In the genomic region with DNA sequence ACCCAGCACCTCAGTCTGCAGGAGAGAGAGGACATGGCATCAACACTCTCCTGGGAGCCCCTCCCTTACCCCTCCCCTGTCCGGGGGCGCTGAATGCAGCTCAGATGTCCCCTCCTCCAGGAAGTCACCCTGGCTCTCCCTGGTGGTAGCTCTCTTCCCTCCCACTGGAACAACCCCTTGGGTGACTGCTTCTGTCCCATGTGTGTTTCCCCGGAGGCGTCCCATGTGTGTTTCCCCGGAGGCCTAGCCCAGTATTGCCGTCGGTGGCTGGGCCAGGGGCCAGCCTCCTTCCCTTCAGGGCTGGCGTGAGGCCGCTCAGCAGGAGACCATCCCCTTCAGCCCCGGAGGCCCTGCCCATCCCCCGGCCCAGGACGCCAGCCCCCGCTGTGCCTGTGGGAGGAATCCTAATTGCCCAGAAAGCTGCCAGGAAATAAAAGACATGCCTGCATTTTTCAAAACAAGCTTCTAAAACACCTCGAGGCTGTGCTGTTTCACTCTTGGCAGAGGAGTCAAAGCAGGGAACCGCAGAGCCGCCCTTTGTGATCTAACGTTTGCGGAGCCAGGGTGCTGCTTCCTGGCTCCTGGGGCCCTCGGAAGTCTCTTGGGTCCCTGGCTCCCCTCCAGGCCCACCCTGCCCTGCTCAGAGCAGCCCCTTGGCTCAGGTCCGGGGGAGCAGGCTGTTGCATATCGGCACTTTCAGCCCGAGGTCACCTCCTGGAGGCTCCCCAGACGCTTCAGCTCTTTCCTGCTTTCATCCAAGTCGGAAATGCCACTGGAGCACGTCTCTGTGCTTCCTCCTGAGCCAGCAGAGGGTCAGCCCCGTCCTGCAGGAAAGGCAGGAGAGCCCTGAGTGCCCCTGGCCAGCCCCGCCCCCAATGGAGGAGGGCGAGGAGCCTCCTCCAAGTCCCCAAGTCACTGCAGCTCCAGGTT, we compare ENCODE assay signal across 8 cellular contexts. TPM values are rescaled to one million over a fixed set of nuclear protein-coding genes. Genes with fewer than 3 reads are reported as not detected.
DNase-seq lines count a peak whose midpoint lies in the region; ATAC-seq, FAIRE-seq and TF ChIP-seq lines count a peak whose summit lies in the region.

No MANE protein-coding gene starts in this region.

- H3K36me3 ChIP-seq in A673 (ENCODE audit: insufficient read depth, low read length, poor library complexity, severe bottlenecking) (no peaks in the 10 kb centered on the region), esophagus squamous epithelium (peaks cover 0 to 4% (median 0%) of the 10 kb centered on the region in 3 donors), mucosa of rectum (ENCODE audit: control insufficient read depth in 2 of 2, insufficient read depth in 2 of 2, low read length in 2 of 2) (no peaks in the 10 kb centered on the region), tibial artery (no peaks in the 10 kb centered on the region)

- 2% methylated on average over 6 to 9 of the region's 28 CpGs for WGBS in esophagus squamous epithelium, 2 donors

- no peak for TF ChIP-seq POLR2A in esophagus squamous epithelium (IDR thresholded peaks at IDR 0.05)

- H3K27me3 ChIP-seq in A673 (replicated peaks; ENCODE audit: insufficient read depth, low read depth, low read length, poor library complexity), result no peaks in the 10 kb centered on the region
- H3K27me3 ChIP-seq in esophagus squamous epithelium, result peaks cover 0 to 53% (median 0%) of the 10 kb centered on the region in 4 donors
- no peaks in the 10 kb centered on the region for H3K27me3 ChIP-seq in mucosa of rectum (ENCODE audit: control insufficient read depth in 2 of 2, insufficient read depth in 2 of 2, low read length in 2 of 2)
- H3K27me3 ChIP-seq in tibial artery, result no peaks in the 10 kb centered on the region

- peak overlapping the region; percentile 42 to 60 for H3K9ac ChIP-seq in mucosa of rectum (ENCODE audit: low read depth in 1 of 2, low read length in 2 of 2)

- POLR2A ChIA-PET in A673 (lab: Charles Lee; ENCODE audit: low non-redundant PET) (no interaction called here), HEK293T (lab: Yijun Ruan, JAX) (interaction anchor here (0.6 kb wide), 1 partner anchor 9 kb away, joined by 3 read pairs; no protein-coding TSS in a partner anchor)

- H3K27ac ChIP-seq in A673 (ENCODE audit: low read depth, low read length, poor library complexity, severe bottlenecking) (peak overlapping the region; percentile 82), esophagus squamous epithelium (peak overlapping the region; percentile 45 to 79 (median 64)), mucosa of rectum (ENCODE audit: low read depth in 2 of 2, low read length in 2 of 2) (peak overlapping the region in 1 of 2 donors; percentile 56), tibial artery (peak overlapping the region; percentile 25 to 31)

- intact Hi-C loops in A673 (cut with micrococcal nuclease; ENCODE audit: unreplicated experiment) (no loop called here), esophagus squamous epithelium (cut with DNase I) (no loop called here), tibial artery (cut with DNase I; ENCODE audit: low total_unique reads) (no loop called here)

- no TSS peak for BruUV-seq in A673 (replicated peaks; lab: Mats Ljungman, UMichigan)

- ATAC-seq in HG02981 (IDR thresholded peaks at IDR 0.05; ENCODE audit: unreplicated experiment), result no peak

- DNase-seq in A673 (ENCODE audit: low spot score) (peak; percentile 93), HEK293T (ENCODE audit: extremely low spot score) (peak; percentile 58), activated T-cell treated with anti-CD3 and anti-CD28 coated beads for 48 hours (ENCODE audit: low read depth) (peak; percentile 41), esophagus squamous epithelium (lab: John Stamatoyannopoulos, UW) (no peak), tibial artery (peak in 1 of 2 donors; percentile 79), GM19239 (ENCODE audit: insufficient read length, low spot score) (no peak)

- no peak for FAIRE-seq in GM19239 (lab: Jason Lieb, UNC)

- CTCF ChIA-PET in A673 (lab: Charles Lee), result interaction anchor here (0.6 to 1.0 kb wide), 3 partner anchors 26 to 69 kb away, joined by 3 read pairs; no protein-coding TSS in a partner anchor
- CTCF ChIA-PET in HEK293T (lab: Yijun Ruan, JAX), result no interaction called here

- H3K4me1 ChIP-seq in A673 (ENCODE audit: insufficient read depth, low read length, poor library complexity, severe bottlenecking) (peaks cover 24% of the 10 kb centered on the region), esophagus squamous epithelium (peaks cover 14 to 47% (median 39%) of the 10 kb centered on the region in 3 donors), mucosa of rectum (ENCODE audit: control insufficient read depth in 2 of 2, insufficient read depth in 2 of 2, low read length in 2 of 2) (peaks cover 6 to 16% of the 10 kb centered on the region in 2 donors), tibial artery (peaks cover 0 to 21% (median 14%) of the 10 kb centered on the region in 4 donors)

- peaks cover 8% of the 10 kb centered on the region for H3K9me3 ChIP-seq in A673 (ENCODE audit: low read depth, low read length, poor library complexity, severe bottlenecking)
- H3K9me3 ChIP-seq in esophagus squamous epithelium, result peaks cover 0 to 10% (median 7%) of the 10 kb centered on the region in 3 donors
- H3K9me3 ChIP-seq in mucosa of rectum (ENCODE audit: control insufficient read depth in 2 of 2, low read length in 2 of 2), result peaks cover 0 to 2% of the 10 kb centered on the region in 2 donors
- peaks cover 0 to 6% (median 0%) of the 10 kb centered on the region in 3 donors for H3K9me3 ChIP-seq in tibial artery

- TF ChIP-seq CTCF in A673 (conservative IDR thresholded peaks at IDR 0.05; ENCODE audit: low read depth, low read length), result 0 out of 2 replicates have a peak, but pooled peaks have one; percentile 22
- TF ChIP-seq CTCF in esophagus squamous epithelium (IDR thresholded peaks at IDR 0.05), result peak in 2 of 6 experiments; percentile 10 to 11
- no peak for TF ChIP-seq CTCF in tibial artery (IDR thresholded peaks at IDR 0.05)

- peak overlapping the region; percentile 23 for H3K4me3 ChIP-seq in A673 (ENCODE audit: low read depth, low read length, poor library complexity, severe bottlenecking)
- H3K4me3 ChIP-seq in esophagus squamous epithelium, result peak overlapping the region in 3 of 4 donors; percentile 11 to 49 (median 35)
- peak overlapping the region; percentile 22 to 48 for H3K4me3 ChIP-seq in mucosa of rectum (ENCODE audit: low read length in 2 of 2)
- H3K4me3 ChIP-seq in tibial artery, result peak overlapping the region; percentile 17 to 31

TF ChIP-seq in HEK293T, 16 proteins besides CTCF, POLR2A, EP300 and RAD21:
- TF ChIP-seq FOXK2 (IDR thresholded peaks at IDR 0.05), result no peak
- no peak for TF ChIP-seq FOXM1 (IDR thresholded peaks at IDR 0.05; ENCODE audit: borderline replicate concordance)
- TF ChIP-seq BHLHE40 (IDR thresholded peaks at IDR 0.05; ENCODE audit: borderline replicate concordance), result no peak
- TF ChIP-seq ZNF384 (IDR thresholded peaks at IDR 0.05), result no peak
- no peak for TF ChIP-seq HDGF (IDR thresholded peaks at IDR 0.05; ENCODE audit: borderline replicate concordance)
- TF ChIP-seq SUZ12 (IDR thresholded peaks at IDR 0.05), result no peak
- no peak for TF ChIP-seq SP1 (IDR thresholded peaks at IDR 0.05)
- no peak for TF ChIP-seq LEF1 (IDR thresholded peaks at IDR 0.05; ENCODE audit: borderline replicate concordance)
- TF ChIP-seq, protein P1, sequence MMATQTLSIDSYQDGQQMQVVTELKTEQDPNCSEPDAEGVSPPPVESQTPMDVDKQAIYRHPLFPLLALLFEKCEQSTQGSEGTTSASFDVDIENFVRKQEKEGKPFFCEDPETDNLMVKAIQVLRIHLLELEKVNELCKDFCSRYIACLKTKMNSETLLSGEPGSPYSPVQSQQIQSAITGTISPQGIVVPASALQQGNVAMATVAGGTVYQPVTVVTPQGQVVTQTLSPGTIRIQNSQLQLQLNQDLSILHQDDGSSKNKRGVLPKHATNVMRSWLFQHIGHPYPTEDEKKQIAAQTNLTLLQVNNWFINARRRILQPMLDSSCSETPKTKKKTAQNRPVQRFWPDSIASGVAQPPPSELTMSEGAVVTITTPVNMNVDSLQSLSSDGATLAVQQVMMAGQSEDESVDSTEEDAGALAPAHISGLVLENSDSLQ (IDR thresholded peaks at IDR 0.05), result no peak
- no peak for TF ChIP-seq ELF4 (IDR thresholded peaks at IDR 0.05)

RNA-seq across cellular contexts. Expression of a gene that starts 11.4 kb away (rescaled TPM):
- total RNA-seq in A673 (2021) (3.0 and 5.0 TPM in 2 replicates), esophagus squamous epithelium (10 to 100 TPM in 1 of 4 donors, 1 to 10 TPM in 3; 3.3 to 13.9 (median 4.8) TPM)

Comparison
In these comparisons a context has a peak if more than half of its experiments do, and no peak if none do; other contexts are left out.
1. DNase-seq: peak in A673 (single experiment), HEK293T (single experiment) and activated T-cell treated with anti-CD3 and anti-CD28 coated beads for 48 hours (single experiment); none in esophagus squamous epithelium (single experiment) and GM19239 (single experiment).
2. Peak in every context shown above with its lines, with median percentiles within 50 percentile points of each other: H3K4me3 ChIP-seq.